In the genomic region with DNA sequence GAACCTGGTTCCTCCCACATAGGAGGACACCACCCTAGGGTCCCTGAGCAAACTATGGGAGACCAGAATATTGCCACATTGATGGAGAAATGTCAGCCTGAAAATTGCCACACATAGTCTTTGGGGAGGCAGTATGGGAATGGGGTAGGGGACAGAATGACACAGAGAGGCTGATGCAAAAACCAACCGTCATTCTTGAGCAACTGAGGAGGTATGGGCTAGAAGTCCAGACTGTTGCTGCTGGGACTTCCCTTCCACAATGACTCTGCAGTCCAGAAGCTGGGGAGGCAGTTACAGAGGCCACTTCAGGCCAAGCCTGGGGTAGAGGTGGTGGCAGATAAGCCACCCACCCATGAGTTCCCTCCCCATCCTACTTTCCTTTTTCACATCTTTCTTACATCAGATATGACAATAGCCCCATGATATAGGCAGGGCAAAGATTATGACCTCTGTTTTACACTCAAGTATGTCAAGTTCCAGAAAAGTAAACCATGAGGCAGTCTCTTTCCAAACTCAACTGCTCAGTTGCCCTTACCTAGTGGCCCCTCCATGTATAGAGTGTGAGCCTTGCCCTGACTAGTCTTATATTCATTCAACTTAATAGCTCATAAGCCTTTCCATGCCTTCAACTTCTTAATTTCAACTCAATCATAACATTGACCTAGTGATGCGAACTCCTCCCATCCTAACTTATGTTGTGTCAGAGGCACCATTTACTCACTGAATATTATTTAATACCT, we compare ENCODE assay signal across 1 cellular context.
TF ChIP-seq lines count a peak whose summit lies in the region.

No MANE protein-coding gene starts in this region.

TF ChIP-seq in SK-N-SH treated with all-trans-retinoic acid at 6 μM for 48 hours, 23 proteins besides CTCF, POLR2A, EP300 and RAD21 (continued from another document):
- TF ChIP-seq, protein P1, sequence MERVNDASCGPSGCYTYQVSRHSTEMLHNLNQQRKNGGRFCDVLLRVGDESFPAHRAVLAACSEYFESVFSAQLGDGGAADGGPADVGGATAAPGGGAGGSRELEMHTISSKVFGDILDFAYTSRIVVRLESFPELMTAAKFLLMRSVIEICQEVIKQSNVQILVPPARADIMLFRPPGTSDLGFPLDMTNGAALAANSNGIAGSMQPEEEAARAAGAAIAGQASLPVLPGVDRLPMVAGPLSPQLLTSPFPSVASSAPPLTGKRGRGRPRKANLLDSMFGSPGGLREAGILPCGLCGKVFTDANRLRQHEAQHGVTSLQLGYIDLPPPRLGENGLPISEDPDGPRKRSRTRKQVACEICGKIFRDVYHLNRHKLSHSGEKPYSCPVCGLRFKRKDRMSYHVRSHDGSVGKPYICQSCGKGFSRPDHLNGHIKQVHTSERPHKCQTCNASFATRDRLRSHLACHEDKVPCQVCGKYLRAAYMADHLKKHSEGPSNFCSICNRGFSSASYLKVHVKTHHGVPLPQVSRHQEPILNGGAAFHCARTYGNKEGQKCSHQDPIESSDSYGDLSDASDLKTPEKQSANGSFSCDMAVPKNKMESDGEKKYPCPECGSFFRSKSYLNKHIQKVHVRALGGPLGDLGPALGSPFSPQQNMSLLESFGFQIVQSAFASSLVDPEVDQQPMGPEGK (CRISPR knock-in tag; IDR thresholded peaks at IDR 0.05; ENCODE audit: borderline replicate concordance) = no peak
- TF ChIP-seq ARNTL (CRISPR knock-in tag; IDR thresholded peaks at IDR 0.05; ENCODE audit: borderline replicate concordance, low read depth) = no peak
- TF ChIP-seq ZC3H10 (CRISPR knock-in tag; IDR thresholded peaks at IDR 0.05) = no peak
- TF ChIP-seq ZNF565 (CRISPR knock-in tag; conservative IDR thresholded peaks at IDR 0.05; ENCODE audit: low read depth) = no peak
- TF ChIP-seq OSR1 (CRISPR knock-in tag; IDR thresholded peaks at IDR 0.05) = no peak
- TF ChIP-seq ZNF70 (CRISPR knock-in tag; IDR thresholded peaks at IDR 0.05) = no peak
- TF ChIP-seq CSDC2 (CRISPR knock-in tag; IDR thresholded peaks at IDR 0.05) = no peak
- no peak for TF ChIP-seq ZNF8 (CRISPR knock-in tag; IDR thresholded peaks at IDR 0.05)
- TF ChIP-seq GLIS3 (CRISPR knock-in tag; IDR thresholded peaks at IDR 0.05) = no peak
- TF ChIP-seq ZFP3 (CRISPR knock-in tag; IDR thresholded peaks at IDR 0.05) = no peak
- no peak for TF ChIP-seq PPARA (CRISPR knock-in tag; IDR thresholded peaks at IDR 0.05; ENCODE audit: borderline replicate concordance)
- TF ChIP-seq ZFP30 (CRISPR knock-in tag; IDR thresholded peaks at IDR 0.05) = no peak
- TF ChIP-seq TCF4 (CRISPR knock-in tag; IDR thresholded peaks at IDR 0.05; ENCODE audit: borderline replicate concordance) = no peak
TF ChIP-seq in SK-N-SH treated with all-trans-retinoic acid at 6 μM for 48 hours: peak in this region for 0.
